9 cellular contexts compared by ENCODE assay signal in the genomic region with DNA sequence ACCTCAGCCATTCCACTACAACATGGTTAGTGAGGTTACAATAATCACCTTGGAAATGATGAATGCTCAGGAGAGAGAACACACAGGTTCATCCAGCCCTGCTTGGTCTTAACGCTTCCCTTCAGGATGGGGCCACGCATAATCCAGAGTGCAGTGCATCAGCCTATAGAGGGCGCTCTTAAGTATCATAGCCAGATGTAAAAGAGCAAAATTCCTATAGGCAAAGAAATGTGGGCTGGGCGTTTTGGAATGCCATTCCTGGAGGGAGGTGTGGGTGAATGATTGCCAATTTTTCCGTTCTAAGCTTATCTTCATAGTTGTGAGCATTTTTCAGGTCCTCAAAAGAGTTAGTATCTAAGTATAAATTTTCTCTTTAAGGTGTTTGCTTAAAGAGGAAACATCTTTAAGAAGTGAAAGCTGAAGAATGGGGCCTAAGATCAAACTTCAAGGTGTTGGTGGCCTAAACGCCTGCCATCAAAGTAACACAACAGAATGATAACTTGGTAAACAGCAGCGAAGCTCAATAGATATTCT. TPM values are rescaled to one million over a fixed set of nuclear protein-coding genes. Genes with fewer than 3 reads are reported as not detected.
DNase-seq lines count a peak whose midpoint lies in the region; ATAC-seq lines count a peak whose summit lies in the region.
"Had no signal": no experiment of that assay in that cellular context is flagged by ENCODE, and none has a peak within 500 bp of the region (broad histone marks: within the 10 kb centered on the region; RNA-seq: fewer than 3 reads in every experiment).

No MANE protein-coding gene starts in this region.

- peaks cover 16 to 28% (median 19%) of the 10 kb centered on the region in 3 experiments for H3K36me3 ChIP-seq in naive thymus-derived CD4-positive, alpha-beta T cell (ENCODE audit: control insufficient read depth in 2 of 3, insufficient read depth in 3 of 3, low read length in 3 of 3)
- H3K36me3 ChIP-seq: thoracic aorta had no signal

- peak overlapping the region; percentile 95 for H3K27ac Mint-ChIP-seq in activated CD4-positive, alpha-beta T cell treated with anti-CD3 and anti-CD28 coated beads, Interleukin-2, amount 10 ng/mL, durations not matched to agents 24 days and 14 days
- peak overlapping the region; percentile 88 to 99 (median 93) for H3K27ac Mint-ChIP-seq in naive thymus-derived CD4-positive, alpha-beta T cell

- POLR2A ChIA-PET in naive thymus-derived CD4-positive, alpha-beta T cell (lab: Charles Lee) = interaction anchor here (0.7 to 19.0 kb wide), 24 partner anchors 8 to 1539 kb away, joined by 3 to 1484 read pairs (median 8); partner anchors contain the start of gene GMNN

- peaks cover 37 to 44% of the 10 kb centered on the region in 2 donors for H3K4me1 ChIP-seq in naive thymus-derived CD4-positive, alpha-beta T cell (ENCODE audit: control insufficient read depth in 2 of 2, insufficient read depth in 2 of 2, low read length in 2 of 2)

- no peaks in the 10 kb centered on the region for H3K9me3 ChIP-seq in naive thymus-derived CD4-positive, alpha-beta T cell (ENCODE audit: control insufficient read depth in 2 of 3, low read length in 3 of 3)
- H3K9me3 ChIP-seq: thoracic aorta had no signal

- DNase-seq in activated CD4-positive, alpha-beta T cell treated with anti-CD3 and anti-CD28 coated beads, Interleukin-2, amount 10 ng/mL, durations not matched to agents 24 days and 14 days = peak; percentile 88
- DNase-seq in activated CD4-positive, alpha-beta T cell treated with anti-CD3 and anti-CD28 coated beads, Interleukin-2, amount 50 U/mL, for 4 hours = no peak
- DNase-seq in NAMALWA (ENCODE audit: low spot score) = peak; percentile 74
- DNase-seq in astrocyte of the hippocampus (ENCODE audit: low read depth, low spot score) = peak; percentile 15
- DNase-seq in naive thymus-derived CD4-positive, alpha-beta T cell = peak in 7 of 9 donors; percentile 59 to 78 (median 72)
- DNase-seq in effector CD4-positive, alpha-beta T cell = no peak

- no peaks in the 10 kb centered on the region for H3K9me3 Mint-ChIP-seq in activated CD4-positive, alpha-beta T cell treated with anti-CD3 and anti-CD28 coated beads, Interleukin-2, amount 10 ng/mL, durations not matched to agents 24 days and 14 days
- H3K9me3 Mint-ChIP-seq in naive thymus-derived CD4-positive, alpha-beta T cell = peaks cover 0 to 4% (median 0%) of the 10 kb centered on the region in 11 donors

- H3K27me3 Mint-ChIP-seq in activated CD4-positive, alpha-beta T cell treated with anti-CD3 and anti-CD28 coated beads, Interleukin-2, amount 10 ng/mL, durations not matched to agents 24 days and 14 days = no peaks in the 10 kb centered on the region
- no peaks in the 10 kb centered on the region for H3K27me3 Mint-ChIP-seq in naive thymus-derived CD4-positive, alpha-beta T cell

- peak; percentile 52 for ATAC-seq in naive thymus-derived CD4-positive, alpha-beta T cell
- no peak for ATAC-seq in HG03025 (IDR thresholded peaks at IDR 0.05; ENCODE audit: low FRiP score, unreplicated experiment)
- no peak for ATAC-seq in HG03571 (IDR thresholded peaks at IDR 0.05; ENCODE audit: unreplicated experiment)

- intact Hi-C loops in activated CD4-positive, alpha-beta T cell treated with anti-CD3 and anti-CD28 coated beads, Interleukin-2, amount 10 ng/mL, durations not matched to agents 24 days and 14 days (cut with micrococcal nuclease) = loop anchor here (2.0 to 10.0 kb wide), 3 partner anchors 137 to 1091 kb away; a partner anchor contains a TSS
- intact Hi-C loops in naive thymus-derived CD4-positive, alpha-beta T cell (cut with micrococcal nuclease) = loop anchor here (1.0 to 5.0 kb wide), 8 partner anchors 15 to 203 kb away; no protein-coding TSS in a partner anchor

- H3K36me3 Mint-ChIP-seq in activated CD4-positive, alpha-beta T cell treated with anti-CD3 and anti-CD28 coated beads, Interleukin-2, amount 10 ng/mL, durations not matched to agents 24 days and 14 days (ENCODE audit: low read depth) = peaks cover 10% of the 10 kb centered on the region
- peaks cover 16 to 63% (median 53%) of the 10 kb centered on the region in 5 donors for H3K36me3 Mint-ChIP-seq in naive thymus-derived CD4-positive, alpha-beta T cell

- peaks cover 86% of the 10 kb centered on the region for H3K4me1 Mint-ChIP-seq in activated CD4-positive, alpha-beta T cell treated with anti-CD3 and anti-CD28 coated beads, Interleukin-2, amount 10 ng/mL, durations not matched to agents 24 days and 14 days
- peaks cover 44 to 65% (median 50%) of the 10 kb centered on the region in 7 donors for H3K4me1 Mint-ChIP-seq in naive thymus-derived CD4-positive, alpha-beta T cell

- H3K4me3 ChIP-seq in naive thymus-derived CD4-positive, alpha-beta T cell (ENCODE audit: low read length) = peak overlapping the region; percentile 89
- H3K4me3 ChIP-seq: thoracic aorta had no signal

- CTCF ChIA-PET in naive thymus-derived CD4-positive, alpha-beta T cell (lab: Charles Lee) = interaction anchor here (0.5 to 11.7 kb wide), 37 partner anchors 8 to 196 kb away, joined by 3 to 293 read pairs (median 4); no protein-coding TSS in a partner anchor

- peak overlapping the region; percentile 85 for H3K27ac ChIP-seq in naive thymus-derived CD4-positive, alpha-beta T cell (ENCODE audit: low read depth, low read length)
- H3K27ac ChIP-seq: thoracic aorta had no signal

- peak overlapping the region; percentile 89 for H3K4me3 Mint-ChIP-seq in activated CD4-positive, alpha-beta T cell treated with anti-CD3 and anti-CD28 coated beads, Interleukin-2, amount 10 ng/mL, durations not matched to agents 24 days and 14 days
- peak overlapping the region; percentile 89 to 100 (median 98) for H3K4me3 Mint-ChIP-seq in naive thymus-derived CD4-positive, alpha-beta T cell

- H3K27me3 ChIP-seq in naive thymus-derived CD4-positive, alpha-beta T cell (ENCODE audit: control insufficient read depth in 2 of 2, insufficient read depth in 2 of 2, low read length in 2 of 2) = no peaks in the 10 kb centered on the region

RNA-seq across cellular contexts. Expression of gene RIPOR2, which starts 1.8 kb away (rescaled TPM):
- total RNA-seq in activated CD4-positive, alpha-beta T cell treated with anti-CD3 and anti-CD28 coated beads, Interleukin-2, amount 10 ng/mL, durations not matched to agents 24 days and 14 days = 25.3 and 26.5 TPM in 2 replicates
- 100 to 1,000 TPM; 246 to 576 (median 431) TPM for total RNA-seq in naive thymus-derived CD4-positive, alpha-beta T cell
- polyA plus RNA-seq in naive thymus-derived CD4-positive, alpha-beta T cell = 100 to 1,000 TPM; 532 to 813 TPM

Comparison
In these comparisons a context has a peak if more than half of its experiments do, and no peak if none do; other contexts are left out.
1. DNase-seq: peak in activated CD4-positive, alpha-beta T cell treated with anti-CD3 and anti-CD28 coated beads, Interleukin-2, amount 10 ng/mL, durations not matched to agents 24 days and 14 days (single experiment), NAMALWA (single experiment), astrocyte of the hippocampus (single experiment) and naive thymus-derived CD4-positive, alpha-beta T cell (7 of 9); none in activated CD4-positive, alpha-beta T cell treated with anti-CD3 and anti-CD28 coated beads, Interleukin-2, amount 50 U/mL, for 4 hours (0 of 2) and effector CD4-positive, alpha-beta T cell (single experiment).